1 cellular context compared by ENCODE assay signal in genomic region chr14:70005281-70005805, GRCh38.
TF ChIP-seq lines count a peak whose summit lies in the region.

No MANE protein-coding gene starts in this region.

TF ChIP-seq in HepG2, 621 proteins besides CTCF, POLR2A, EP300 and RAD21 (continued from another document and continues in another):
- TF ChIP-seq NPAS2 (CRISPR knock-in tag; IDR thresholded peaks at IDR 0.05; ENCODE audit: borderline replicate concordance): no peak
- TF ChIP-seq SKI (IDR thresholded peaks at IDR 0.05; ENCODE audit: partially characterized antibody): peak; percentile 83
- no peak for TF ChIP-seq ZNF3 (CRISPR knock-in tag; IDR thresholded peaks at IDR 0.05)
- no peak for TF ChIP-seq NFYB (CRISPR knock-in tag; IDR thresholded peaks at IDR 0.05)
- no peak for TF ChIP-seq GLMP (CRISPR knock-in tag; IDR thresholded peaks at IDR 0.05; ENCODE audit: borderline replicate concordance)
- TF ChIP-seq FOXC1 (CRISPR knock-in tag; IDR thresholded peaks at IDR 0.05; ENCODE audit: borderline replicate concordance): no peak
- TF ChIP-seq POLR2AphosphoS5 (IDR thresholded peaks at IDR 0.05; ENCODE audit: low read depth, low read length): no peak; the same call in none of the 2 replicates
- TF ChIP-seq PAX8 (CRISPR knock-in tag; IDR thresholded peaks at IDR 0.05; ENCODE audit: borderline replicate concordance): no peak
- TF ChIP-seq PHF8 (CRISPR knock-in tag; IDR thresholded peaks at IDR 0.05): no peak
- no peak for TF ChIP-seq TAF15 (IDR thresholded peaks at IDR 0.05; ENCODE audit: low read depth, low read length, poor library complexity, severe bottlenecking)
- TF ChIP-seq MIER3 (CRISPR knock-in tag; IDR thresholded peaks at IDR 0.05; ENCODE audit: borderline replicate concordance): peak; percentile 86; the same call in 1 of the 2 replicates
- TF ChIP-seq MYC (CRISPR knock-in tag; IDR thresholded peaks at IDR 0.05; ENCODE audit: borderline replicate concordance): peak; percentile 54; the same call in 1 of the 2 replicates
- TF ChIP-seq ETV6 (CRISPR knock-in tag; conservative IDR thresholded peaks at IDR 0.05): no peak
- no peak for TF ChIP-seq CENPX (CRISPR knock-in tag; IDR thresholded peaks at IDR 0.05)
- TF ChIP-seq PITX1 (CRISPR knock-in tag; IDR thresholded peaks at IDR 0.05): peak; percentile 63; the same call in 1 of the 2 replicates
- TF ChIP-seq ZBTB20 (CRISPR knock-in tag; IDR thresholded peaks at IDR 0.05; ENCODE audit: borderline replicate concordance, low read depth): no peak; the same call in 1 of the 2 replicates
- no peak for TF ChIP-seq SP1 (IDR thresholded peaks at IDR 0.05)
- peak; percentile 25; the same call in 1 of the 2 replicates for TF ChIP-seq SP1 (CRISPR knock-in tag; IDR thresholded peaks at IDR 0.05)
- no peak for TF ChIP-seq NONO (IDR thresholded peaks at IDR 0.05)
- peak; percentile 70; the same call in 1 of the 2 replicates for TF ChIP-seq NONO (CRISPR knock-in tag; conservative IDR thresholded peaks at IDR 0.05)
- no peak for TF ChIP-seq ZSCAN30 (CRISPR knock-in tag; IDR thresholded peaks at IDR 0.05)
- TF ChIP-seq NBN (conservative IDR thresholded peaks at IDR 0.05): no peak
- peak; percentile 74 for TF ChIP-seq PATZ1 (CRISPR knock-in tag; IDR thresholded peaks at IDR 0.05)
- TF ChIP-seq XBP1 (CRISPR knock-in tag; IDR thresholded peaks at IDR 0.05): no peak
- no peak for TF ChIP-seq ZNF891 (CRISPR knock-in tag; IDR thresholded peaks at IDR 0.05)
- TF ChIP-seq HIVEP1 (CRISPR knock-in tag; IDR thresholded peaks at IDR 0.05): no peak
- peak; percentile 16; the same call in 1 of the 2 replicates for TF ChIP-seq ATF7-NPFF (CRISPR knock-in tag; IDR thresholded peaks at IDR 0.05; ENCODE audit: low read depth)
- TF ChIP-seq NRL (CRISPR knock-in tag; IDR thresholded peaks at IDR 0.05; ENCODE audit: borderline replicate concordance): no peak
- TF ChIP-seq LBX2 (CRISPR knock-in tag; IDR thresholded peaks at IDR 0.05; ENCODE audit: borderline replicate concordance): no peak
- TF ChIP-seq CEBPG (CRISPR knock-in tag; IDR thresholded peaks at IDR 0.05): peak; percentile 82
- TF ChIP-seq HNRNPH1 (optimal IDR thresholded peaks at IDR 0.05; ENCODE audit: low read depth, low read length): no peak
- peak; percentile 39 for TF ChIP-seq ZNF781 (CRISPR knock-in tag; IDR thresholded peaks at IDR 0.05; ENCODE audit: borderline replicate concordance, not compliant biosample characterization)
- TF ChIP-seq ZNF720 (CRISPR knock-in tag; IDR thresholded peaks at IDR 0.05): no peak
- no peak for TF ChIP-seq ZNF17 (CRISPR knock-in tag; IDR thresholded peaks at IDR 0.05)
- TF ChIP-seq TRIM22 (IDR thresholded peaks at IDR 0.05): no peak
- no peak for TF ChIP-seq ZNF839 (CRISPR knock-in tag; IDR thresholded peaks at IDR 0.05; ENCODE audit: borderline replicate concordance)
- no peak; the same call in 1 of the 2 replicates for TF ChIP-seq DPF2 (CRISPR knock-in tag; IDR thresholded peaks at IDR 0.05; ENCODE audit: borderline replicate concordance, low read depth)
- peak; percentile 35; the same call in 1 of the 2 replicates for TF ChIP-seq ZNF431 (CRISPR knock-in tag; IDR thresholded peaks at IDR 0.05; ENCODE audit: borderline replicate concordance, low read depth)
- no peak for TF ChIP-seq ZNF143 (CRISPR knock-in tag; IDR thresholded peaks at IDR 0.05)
- TF ChIP-seq MXD1 (CRISPR knock-in tag; IDR thresholded peaks at IDR 0.05): no peak
- no peak for TF ChIP-seq ZNF234 (CRISPR knock-in tag; conservative IDR thresholded peaks at IDR 0.05)
- TF ChIP-seq HNF1A (IDR thresholded peaks at IDR 0.05; ENCODE audit: low read depth): 0 out of 2 replicates have a peak, but pooled peaks have one; percentile 22
- TF ChIP-seq HNF1A (CRISPR knock-in tag; IDR thresholded peaks at IDR 0.05; ENCODE audit: borderline replicate concordance): peak; percentile 76; the same call in 1 of the 2 replicates
- no peak for TF ChIP-seq ZNF83 (CRISPR knock-in tag; IDR thresholded peaks at IDR 0.05; ENCODE audit: borderline replicate concordance)
- no peak; the same call in 1 of the 2 replicates for TF ChIP-seq ZNF441 (CRISPR knock-in tag; IDR thresholded peaks at IDR 0.05; ENCODE audit: borderline replicate concordance)
- no peak; the same call in 1 of the 2 replicates for TF ChIP-seq TFDP2 (CRISPR knock-in tag; IDR thresholded peaks at IDR 0.05)
- no peak for TF ChIP-seq KLF12 (CRISPR knock-in tag; IDR thresholded peaks at IDR 0.05; ENCODE audit: borderline replicate concordance)
- no peak for TF ChIP-seq ATF7 (IDR thresholded peaks at IDR 0.05)
- TF ChIP-seq ATF7 (CRISPR knock-in tag; IDR thresholded peaks at IDR 0.05): no peak
- TF ChIP-seq BRF2 (CRISPR knock-in tag; IDR thresholded peaks at IDR 0.05): no peak
- no peak for TF ChIP-seq TEAD2 (CRISPR knock-in tag; IDR thresholded peaks at IDR 0.05)
- no peak for TF ChIP-seq CBFB (CRISPR knock-in tag; IDR thresholded peaks at IDR 0.05)
- TF ChIP-seq ZFP90 (CRISPR knock-in tag; IDR thresholded peaks at IDR 0.05; ENCODE audit: borderline replicate concordance): no peak
- peak; percentile 84 for TF ChIP-seq CEBPB (IDR thresholded peaks at IDR 0.05; ENCODE audit: borderline replicate concordance, low read depth, low read length)
- peak; percentile 65; the same call in 1 of the 2 replicates for TF ChIP-seq MEF2D (CRISPR knock-in tag; IDR thresholded peaks at IDR 0.05)
- no peak for TF ChIP-seq ZC3H4 (CRISPR knock-in tag; IDR thresholded peaks at IDR 0.05; ENCODE audit: borderline replicate concordance)
- TF ChIP-seq RXRB (CRISPR knock-in tag; IDR thresholded peaks at IDR 0.05; ENCODE audit: borderline replicate concordance): peak; percentile 74
- TF ChIP-seq ZBTB1 (CRISPR knock-in tag; IDR thresholded peaks at IDR 0.05; ENCODE audit: borderline replicate concordance): no peak
- TF ChIP-seq HDAC1 (CRISPR knock-in tag; IDR thresholded peaks at IDR 0.05): peak; percentile 76
- no peak for TF ChIP-seq WIZ (CRISPR knock-in tag; IDR thresholded peaks at IDR 0.05)
- TF ChIP-seq ZEB1 (IDR thresholded peaks at IDR 0.05; ENCODE audit: insufficient replicate concordance, low read depth): peak; percentile 37
- TF ChIP-seq NFIC (IDR thresholded peaks at IDR 0.05; ENCODE audit: low read length): no peak
- no peak for TF ChIP-seq ZNF703 (CRISPR knock-in tag; IDR thresholded peaks at IDR 0.05; ENCODE audit: borderline replicate concordance)
- TF ChIP-seq PRDM4 (CRISPR knock-in tag; IDR thresholded peaks at IDR 0.05; ENCODE audit: borderline replicate concordance): no peak
- no peak for TF ChIP-seq TAF1 (CRISPR knock-in tag; IDR thresholded peaks at IDR 0.05)
